Comparison of ENCODE assay signal across 20 cellular contexts in genomic region chr20:50725722-50726000, GRCh38. TPM values are rescaled to one million over a fixed set of nuclear protein-coding genes. Genes with fewer than 3 reads are reported as not detected.
DNase-seq lines count a peak whose midpoint lies in the region; ATAC-seq and TF ChIP-seq lines count a peak whose summit lies in the region.
"Had no signal": no experiment of that assay in that cellular context is flagged by ENCODE, and none has a peak within 500 bp of the region (broad histone marks: within the 10 kb centered on the region; RNA-seq: fewer than 3 reads in every experiment).

No MANE protein-coding gene starts in this region.

- H3K4me3 ChIP-seq in PC-9 (no peak overlapping the region), hepatocyte (no peak overlapping the region), sigmoid colon (no peak overlapping the region)
- H3K4me3 ChIP-seq: pancreas had no signal

- H3K79me2 ChIP-seq in PC-9 (ENCODE audit: low read depth) = no peaks in the 10 kb centered on the region
- no peaks in the 10 kb centered on the region for H3K79me2 ChIP-seq in hepatocyte

- H3K27me3 ChIP-seq in PC-9 (ENCODE audit: insufficient read depth, low read depth) (no peaks in the 10 kb centered on the region), hepatocyte (no peaks in the 10 kb centered on the region), sigmoid colon (no peaks in the 10 kb centered on the region)
- H3K27me3 ChIP-seq in CD4-positive, alpha-beta T cell (ENCODE audit: control insufficient read depth, insufficient read depth, low read length) = no peaks in the 10 kb centered on the region
- H3K27me3 ChIP-seq: pancreas had no signal

- no peaks in the 10 kb centered on the region for H3K4me1 Mint-ChIP-seq in CD4-positive, alpha-beta T cell (ENCODE audit: low read depth)

- POLR2A ChIA-PET in PC-9 (lab: Charles Lee; ENCODE audit: unreplicated experiment) = no interaction called here
- POLR2A ChIA-PET in CD4-positive, alpha-beta T cell (lab: Charles Lee) = no interaction called here

- BruUV-seq in PC-9 (replicated peaks; lab: Mats Ljungman, UMichigan) = no TSS peak

- intact Hi-C loops in PC-9 (cut with micrococcal nuclease; ENCODE audit: unreplicated experiment) (loop anchor here (1.0 kb wide), 1 partner anchor 14 kb away; no protein-coding TSS in a partner anchor), sigmoid colon (cut with DNase I) (no loop called here)
- intact Hi-C loops in CD4-positive, alpha-beta T cell (cut with DNase I, micrococcal nuclease) = no loop called here

- no peak overlapping the region for H3K4me3 Mint-ChIP-seq in CD4-positive, alpha-beta T cell
- H3K4me3 Mint-ChIP-seq: activated T-helper 1 cell treated with anti-CD3 and anti-CD28 coated beads, Interleukin-12 subunit alpha, Interleukin-12 subunit beta, Interleukin-2, Interleukin-4 antibody, amounts not matched to agents 30 ng/mL and 10 ng/mL and 1 ng/mL, durations not matched to agents 14 hours and 24 hours and 36 hours; IgD-negative memory B cell; stimulated activated naive B cell treated with anti-CD40 and anti-IgM and Interleukin-4, amounts not matched to agents 10 μg/mL and 1 μg/mL and 100 μg/mL, for 72 hours had no signal

- 79% methylated on average over 10 of the region's 10 CpGs for WGBS in hepatocyte (ENCODE audit: low lambda C conversion rate, missing lambda C conversion rate)
- WGBS in sigmoid colon, 2 donors = 94 to 95% methylated on average over 10 of the region's 10 CpGs

- no peak for TF ChIP-seq POLR2A in sigmoid colon (IDR thresholded peaks at IDR 0.05)

- H3K36me3 ChIP-seq in PC-9 (ENCODE audit: low read depth) (no peaks in the 10 kb centered on the region), hepatocyte (replicated peaks; ENCODE audit: insufficient read depth, low read depth) (no peaks in the 10 kb centered on the region), sigmoid colon (no peaks in the 10 kb centered on the region)
- H3K36me3 ChIP-seq: pancreas had no signal

- no peaks in the 10 kb centered on the region for H3K27me3 Mint-ChIP-seq in CD4-positive, alpha-beta T cell
- H3K27me3 Mint-ChIP-seq: stimulated activated naive B cell treated with anti-CD40 and anti-IgM and Interleukin-4, amounts not matched to agents 10 μg/mL and 1 μg/mL and 100 μg/mL, for 72 hours had no signal

- no peak for TF ChIP-seq EP300 in sigmoid colon (IDR thresholded peaks at IDR 0.05)

- H3K9me3 ChIP-seq in PC-9 (ENCODE audit: insufficient read depth, low read depth) = no peaks in the 10 kb centered on the region
- H3K9me3 ChIP-seq in hepatocyte (ENCODE audit: low read depth) = no peaks in the 10 kb centered on the region
- no peaks in the 10 kb centered on the region for H3K9me3 ChIP-seq in sigmoid colon
- H3K9me3 ChIP-seq in CD4-positive, alpha-beta T cell (ENCODE audit: control insufficient read depth, low read length) = no peaks in the 10 kb centered on the region
- H3K9me3 ChIP-seq: pancreas had no signal

- TF ChIP-seq CTCF in PC-9 (conservative IDR thresholded peaks at IDR 0.05) = no peak
- TF ChIP-seq CTCF in hepatocyte (IDR thresholded peaks at IDR 0.05; ENCODE audit: poor library complexity) = no peak
- TF ChIP-seq CTCF in sigmoid colon (IDR thresholded peaks at IDR 0.05) = no peak
- TF ChIP-seq CTCF in CD4-positive, alpha-beta T cell (IDR thresholded peaks at IDR 0.05) = no peak

- DNase-seq in ACHN = peak; percentile 52
- DNase-seq in PC-9 = no peak
- DNase-seq in hepatocyte (ENCODE audit: low spot score) = no peak
- no peak for DNase-seq in sigmoid colon
- no peak for DNase-seq in KG1 (lab: John Stamatoyannopoulos, UW)
- no peak for DNase-seq in DMS114 treated with DMSO at 0.1 percent for 48 hours (lab: John Stamatoyannopoulos, UW; ENCODE audit: unreplicated experiment)
- DNase-seq in CD4-positive, alpha-beta T cell = no peak
- no peak for DNase-seq in globus pallidus (ENCODE audit: low spot score)
- DNase-seq: central memory CD4-positive, alpha-beta T cell; COR-L47; effector CD4-positive, alpha-beta T cell; NCI-H2029; SIG-M5; stimulated activated naive B cell treated with anti-CD40 and anti-IgM and Interleukin-4, amounts not matched to agents 10 μg/mL and 1 μg/mL and 100 μg/mL, for 72 hours; T-helper 2 cell had no signal

- H3K4me2 ChIP-seq in PC-9 (peak overlapping the region; percentile 64), hepatocyte (peak overlapping the region; percentile 0)

- H3K9me2 ChIP-seq in PC-9 (ENCODE audit: insufficient read depth) = no peaks in the 10 kb centered on the region
- H3K9me2 ChIP-seq in hepatocyte (replicated peaks; ENCODE audit: insufficient read depth) = no peaks in the 10 kb centered on the region

- in situ Hi-C loops in ACHN (cut with HindIII; ENCODE audit: low pct_ligation_motif_present, low pct_unique_long_range_greater_than_20kb, low sequenced_read_pairs) = no loop called here

- H2AFZ ChIP-seq in PC-9 (no peak overlapping the region), hepatocyte (no peak overlapping the region)

- H3K27ac ChIP-seq in PC-9 (peak overlapping the region; percentile 71), hepatocyte (peak overlapping the region; percentile 96), sigmoid colon (peak overlapping the region in 3 of 4 donors; percentile 70 to 83 (median 78))
- no peak overlapping the region for H3K27ac ChIP-seq in CD4-positive, alpha-beta T cell (ENCODE audit: low read depth, low read length)

- H4K20me1 ChIP-seq in PC-9 (ENCODE audit: insufficient read depth) (no peaks in the 10 kb centered on the region), hepatocyte (ENCODE audit: insufficient read depth, poor library complexity, severe bottlenecking) (no peaks in the 10 kb centered on the region)

- CTCF ChIA-PET in PC-9 (lab: Charles Lee) = no interaction called here
- CTCF ChIA-PET in CD4-positive, alpha-beta T cell (lab: Charles Lee) = no interaction called here

- peaks cover 65% of the 10 kb centered on the region for H3K4me1 ChIP-seq in PC-9 (replicated peaks; ENCODE audit: insufficient read depth)
- H3K4me1 ChIP-seq in hepatocyte (ENCODE audit: insufficient read depth) = peaks cover 49% of the 10 kb centered on the region
- peaks cover 0 to 26% (median 19%) of the 10 kb centered on the region in 4 donors for H3K4me1 ChIP-seq in sigmoid colon

- H3F3A ChIP-seq in PC-9 (ENCODE audit: insufficient read depth, low read depth) = peaks cover 81% of the 10 kb centered on the region

- ATAC-seq in CD4-positive, alpha-beta T cell (ENCODE audit: poor library complexity) = no peak
- ATAC-seq: left lobe of liver had no signal

- H3K27ac Mint-ChIP-seq in CD4-positive, alpha-beta T cell = no peak overlapping the region
- H3K27ac Mint-ChIP-seq: activated T-helper 1 cell treated with anti-CD3 and anti-CD28 coated beads, Interleukin-12 subunit alpha, Interleukin-12 subunit beta, Interleukin-2, Interleukin-4 antibody, amounts not matched to agents 30 ng/mL and 10 ng/mL and 1 ng/mL, durations not matched to agents 14 hours and 24 hours and 36 hours; IgD-negative memory B cell; stimulated activated naive B cell treated with anti-CD40 and anti-IgM and Interleukin-4, amounts not matched to agents 10 μg/mL and 1 μg/mL and 100 μg/mL, for 72 hours had no signal

- no peaks in the 10 kb centered on the region for H3K36me3 Mint-ChIP-seq in CD4-positive, alpha-beta T cell (ENCODE audit: low read depth)
- H3K36me3 Mint-ChIP-seq: stimulated activated naive B cell treated with anti-CD40 and anti-IgM and Interleukin-4, amounts not matched to agents 10 μg/mL and 1 μg/mL and 100 μg/mL, for 72 hours had no signal

- no peaks in the 10 kb centered on the region for H3K9me3 Mint-ChIP-seq in CD4-positive, alpha-beta T cell
- H3K9me3 Mint-ChIP-seq: activated T-helper 1 cell treated with anti-CD3 and anti-CD28 coated beads, Interleukin-12 subunit alpha, Interleukin-12 subunit beta, Interleukin-2, Interleukin-4 antibody, amounts not matched to agents 30 ng/mL and 10 ng/mL and 1 ng/mL, durations not matched to agents 14 hours and 24 hours and 36 hours; IgD-negative memory B cell; stimulated activated naive B cell treated with anti-CD40 and anti-IgM and Interleukin-4, amounts not matched to agents 10 μg/mL and 1 μg/mL and 100 μg/mL, for 72 hours had no signal

RNA-seq across cellular contexts. Expression of gene PARD6B, which starts 5.7 kb away (rescaled TPM):
- 52.2 and 80.3 TPM in 2 replicates for total RNA-seq in PC-9 (2021)
- total RNA-seq in hepatocyte = 38.5 and 41.0 TPM in 2 replicates
- polyA plus RNA-seq in hepatocyte = 14.6 and 16.1 TPM in 2 replicates
- total RNA-seq in sigmoid colon = 1 to 10 TPM in 2 of 4 donors, under 1 TPM in 2; 0.83 to 1.8 (median 1.2) TPM
- polyA plus RNA-seq in sigmoid colon = 1 to 10 TPM; 2.4 to 5.1 (median 3.0) TPM
- 1 to 10 TPM; 5.6 to 8.2 TPM for total RNA-seq in CD4-positive, alpha-beta T cell

RNA-seq across cellular contexts. Expression of gene RIPOR3, which starts 34.3 kb away (rescaled TPM):
- total RNA-seq in PC-9 (2021) = 4.1 and 6.3 TPM in 2 replicates
- total RNA-seq in hepatocyte = 4.3 and 5.6 TPM in 2 replicates
- 5.7 and 10.3 TPM in 2 replicates for polyA plus RNA-seq in hepatocyte
- 10 to 100 TPM in 3 of 4 donors, 1 to 10 TPM in 1; 9.4 to 28.0 (median 15.1) TPM for total RNA-seq in sigmoid colon
- polyA plus RNA-seq in sigmoid colon = 1 to 10 TPM in 2 of 3 donors, under 1 TPM in 1; 0.92 to 7.8 (median 4.8) TPM
- total RNA-seq in CD4-positive, alpha-beta T cell = not detected
- total RNA-seq: activated CD8-positive, alpha-beta memory T cell treated with anti-CD3 and anti-CD28 coated beads for 36 hours; activated T-helper 1 cell treated with anti-CD3 and anti-CD28 coated beads, Interleukin-12 subunit alpha, Interleukin-12 subunit beta, Interleukin-2, Interleukin-4 antibody, amounts not matched to agents 30 ng/mL and 10 ng/mL and 1 ng/mL, durations not matched to agents 14 hours and 24 hours and 36 hours had no signal
